8 cellular contexts compared by ENCODE assay signal in genomic region chr12:62191747-62192485, GRCh38.
A peak's percentile ranks its signal among the peaks of the same experiment; 100 is the strongest.
DNase-seq lines count a peak whose midpoint lies in the region; ATAC-seq and TF ChIP-seq lines count a peak whose summit lies in the region.

No MANE protein-coding gene starts in this region.

- peaks cover 0 to 15% (median 3%) of the 10 kb centered on the region in 7 donors for H3K9me3 Mint-ChIP-seq in CD14-positive monocyte
- no peaks in the 10 kb centered on the region for H3K9me3 Mint-ChIP-seq in activated T-helper 1 cell treated with anti-CD3 and anti-CD28 coated beads, Interleukin-12 subunit alpha, Interleukin-12 subunit beta, Interleukin-2, Interleukin-4 antibody, amounts not matched to agents 30 ng/mL and 10 ng/mL and 1 ng/mL, durations not matched to agents 14 hours and 24 hours and 36 hours

- no peaks in the 10 kb centered on the region for H3K9me3 ChIP-seq in cardiac muscle cell (ENCODE audit: low read depth)

- no peaks in the 10 kb centered on the region for H3K36me3 ChIP-seq in cardiac muscle cell

- intact Hi-C loops in CD14-positive monocyte (cut with micrococcal nuclease) (no loop called here), posterior vena cava (cut with DNase I) (no loop called here)
- intact Hi-C loops in activated T-helper 1 cell treated with anti-CD3 and anti-CD28 coated beads, Interleukin-12 subunit alpha, Interleukin-12 subunit beta, Interleukin-2, Interleukin-4 antibody, amounts not matched to agents 30 ng/mL and 10 ng/mL and 1 ng/mL, durations not matched to agents 14 hours and 24 hours and 36 hours (cut with micrococcal nuclease), result loop anchor here (1.0 to 2.0 kb wide), 3 partner anchors 69 to 537 kb away; no protein-coding TSS in a partner anchor

- peaks cover 56% of the 10 kb centered on the region for H3K27me3 ChIP-seq in cardiac muscle cell

- peak overlapping the region in 2 of 7 donors; percentile 12 to 31 for H3K27ac Mint-ChIP-seq in CD14-positive monocyte
- H3K27ac Mint-ChIP-seq in activated T-helper 1 cell treated with anti-CD3 and anti-CD28 coated beads, Interleukin-12 subunit alpha, Interleukin-12 subunit beta, Interleukin-2, Interleukin-4 antibody, amounts not matched to agents 30 ng/mL and 10 ng/mL and 1 ng/mL, durations not matched to agents 14 hours and 24 hours and 36 hours, result peak overlapping the region; percentile 1

- H3K4me3 ChIP-seq in cardiac muscle cell, result peak overlapping the region; percentile 39

- no peak overlapping the region for H3K27ac ChIP-seq in cardiac muscle cell

- peak overlapping the region; percentile 86 to 99 for H3K4me3 Mint-ChIP-seq in CD14-positive monocyte
- H3K4me3 Mint-ChIP-seq in activated T-helper 1 cell treated with anti-CD3 and anti-CD28 coated beads, Interleukin-12 subunit alpha, Interleukin-12 subunit beta, Interleukin-2, Interleukin-4 antibody, amounts not matched to agents 30 ng/mL and 10 ng/mL and 1 ng/mL, durations not matched to agents 14 hours and 24 hours and 36 hours, result peak overlapping the region; percentile 80

- H3K27me3 Mint-ChIP-seq in CD14-positive monocyte (ENCODE audit: low read depth in 3 of 3), result peaks cover 28 to 30% (median 28%) of the 10 kb centered on the region in 3 donors
- peaks cover 62% of the 10 kb centered on the region for H3K27me3 Mint-ChIP-seq in activated T-helper 1 cell treated with anti-CD3 and anti-CD28 coated beads, Interleukin-12 subunit alpha, Interleukin-12 subunit beta, Interleukin-2, Interleukin-4 antibody, amounts not matched to agents 30 ng/mL and 10 ng/mL and 1 ng/mL, durations not matched to agents 14 hours and 24 hours and 36 hours (ENCODE audit: insufficient read depth)

- H3K36me3 Mint-ChIP-seq in CD14-positive monocyte, result peaks cover 5 to 8% of the 10 kb centered on the region in 2 donors
- no peaks in the 10 kb centered on the region for H3K36me3 Mint-ChIP-seq in activated T-helper 1 cell treated with anti-CD3 and anti-CD28 coated beads, Interleukin-12 subunit alpha, Interleukin-12 subunit beta, Interleukin-2, Interleukin-4 antibody, amounts not matched to agents 30 ng/mL and 10 ng/mL and 1 ng/mL, durations not matched to agents 14 hours and 24 hours and 36 hours (ENCODE audit: low read depth)

- ATAC-seq in HG03521 (IDR thresholded peaks at IDR 0.05; ENCODE audit: unreplicated experiment) (peak; percentile 7), HG02870 (IDR thresholded peaks at IDR 0.05; ENCODE audit: unreplicated experiment) (no peak), HG03175 (IDR thresholded peaks at IDR 0.05; ENCODE audit: unreplicated experiment) (no peak)

- TF ChIP-seq CTCF in CD14-positive monocyte (IDR thresholded peaks at IDR 0.05) (no peak), cardiac muscle cell (IDR thresholded peaks at IDR 0.05; ENCODE audit: low read depth, low read length) (no peak)

- H3K4me1 ChIP-seq in cardiac muscle cell (ENCODE audit: low read depth), result peaks cover 10% of the 10 kb centered on the region

- DNase-seq in CD14-positive monocyte (ENCODE audit: low spot score) (no peak), cardiac muscle cell (ENCODE audit: low read depth in 1 of 2, low spot score in 1 of 2) (peak; percentile 10 to 61), posterior vena cava (ENCODE audit: low spot score) (peak; percentile 82), A172 (ENCODE audit: low spot score) (no peak)
- DNase-seq in activated T-helper 1 cell treated with anti-CD3 and anti-CD28 coated beads, Interleukin-12 subunit alpha, Interleukin-12 subunit beta, Interleukin-2, Interleukin-4 antibody, amounts not matched to agents 30 ng/mL and 10 ng/mL and 1 ng/mL, durations not matched to agents 14 hours and 24 hours and 36 hours (ENCODE audit: low spot score), result no peak

- H3K4me1 Mint-ChIP-seq in CD14-positive monocyte, result peaks cover 43% of the 10 kb centered on the region
- H3K4me1 Mint-ChIP-seq in activated T-helper 1 cell treated with anti-CD3 and anti-CD28 coated beads, Interleukin-12 subunit alpha, Interleukin-12 subunit beta, Interleukin-2, Interleukin-4 antibody, amounts not matched to agents 30 ng/mL and 10 ng/mL and 1 ng/mL, durations not matched to agents 14 hours and 24 hours and 36 hours (ENCODE audit: low read depth), result peaks cover 23% of the 10 kb centered on the region

Comparison
In these comparisons a context has a peak if more than half of its experiments do, and no peak if none do; other contexts are left out.
1. DNase-seq: peak in cardiac muscle cell (2 of 2) and posterior vena cava (single experiment); none in CD14-positive monocyte (single experiment), activated T-helper 1 cell treated with anti-CD3 and anti-CD28 coated beads, Interleukin-12 subunit alpha, Interleukin-12 subunit beta, Interleukin-2, Interleukin-4 antibody, amounts not matched to agents 30 ng/mL and 10 ng/mL and 1 ng/mL, durations not matched to agents 14 hours and 24 hours and 36 hours (single experiment) and A172 (single experiment).